In the genomic region with DNA sequence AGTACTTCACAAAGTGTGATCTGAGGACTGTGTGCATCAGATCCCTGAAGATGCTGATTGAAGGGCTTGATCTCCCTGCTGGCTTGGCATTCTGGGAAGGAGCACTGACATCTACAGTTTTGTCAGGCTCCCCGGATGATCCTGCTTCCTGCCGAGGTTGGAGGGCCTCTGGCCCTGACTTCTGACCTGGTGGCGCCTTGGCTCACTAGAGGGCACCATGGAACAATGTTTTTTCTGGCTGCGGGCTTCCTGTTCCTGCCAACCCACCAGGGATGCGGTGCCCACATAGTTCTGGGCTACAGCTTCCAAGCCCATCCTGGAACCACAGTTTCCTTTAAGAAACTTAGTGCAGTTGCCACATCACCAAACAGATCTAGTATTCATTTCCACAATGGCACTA, we compare ENCODE assay signal across 8 cellular contexts. TPM values are rescaled to one million over a fixed set of nuclear protein-coding genes. Genes with fewer than 3 reads are reported as not detected.
A peak's percentile ranks its signal among the peaks of the same experiment; 100 is the strongest.
DNase-seq lines count a peak whose midpoint lies in the region; ATAC-seq and TF ChIP-seq lines count a peak whose summit lies in the region.

No MANE protein-coding gene starts in this region.

- H3K9ac ChIP-seq in H9 (ENCODE audit: extremely low read depth, insufficient read length, low read length) = no peak overlapping the region

- H3K4ac ChIP-seq in H9 (ENCODE audit: low read depth, low read length) = no peak overlapping the region

- no peak overlapping the region for H3K14ac ChIP-seq in H9 (ENCODE audit: insufficient read depth, low read length)

- no peak overlapping the region for H3K4me2 ChIP-seq in H9 (ENCODE audit: insufficient read depth, insufficient read length, low read length)

- H4K91ac ChIP-seq in H9 (ENCODE audit: insufficient read length, low read depth, low read length) = no peak overlapping the region

- peaks cover 1% of the 10 kb centered on the region; the same call in 1 of the 2 replicates for H3K27me3 Mint-ChIP-seq in H9 (ENCODE audit: low read depth)

- H3K36me3 Mint-ChIP-seq in H9 (ENCODE audit: insufficient read depth in 1 of 3, low read depth in 3 of 3) = no peaks in the 10 kb centered on the region

- H4K8ac ChIP-seq in H9 (replicated peaks; ENCODE audit: insufficient read length, low read depth, low read length) = no peak overlapping the region

- H3K27me3 ChIP-seq in H9 (ENCODE audit: insufficient read depth, low read length) = 0 out of 2 replicates have a peak, but pooled peaks cover 2% of the 10 kb centered on the region

- no peak overlapping the region for H2AFZ ChIP-seq in H9 (ENCODE audit: low read length)

- H2BK12ac ChIP-seq in H9 (ENCODE audit: insufficient read length, low read depth, low read length) = no peak overlapping the region

- H3K4me1 Mint-ChIP-seq in H9 = peaks cover 57 to 71% of the 10 kb centered on the region in 2 experiments

- H3K27ac ChIP-seq in H9 (ENCODE audit: insufficient read length, low read depth, low read length) = no peak overlapping the region

- H3K23ac ChIP-seq in H9 (ENCODE audit: insufficient read length, low read depth, low read length) = no peak overlapping the region

- no peak overlapping the region for H2AK5ac ChIP-seq in H9 (ENCODE audit: insufficient read length, low read length)

- no peak overlapping the region for H4K5ac ChIP-seq in H9 (ENCODE audit: insufficient read length, low read depth, low read length)

- DNase-seq in ACHN (peak; percentile 79), H9 (peak; percentile 75), hypothalamus (lab: John Stamatoyannopoulos, UW) (peak in 30 of 51 donors; percentile 6 to 67 (median 25))
- DNase-seq in stimulated activated CD4-positive, alpha-beta T cell treated with anti-CD3 and anti-CD28 coated beads, Interleukin-4, amount 100 ng/mL, for 24 hours = no peak

- H2BK5ac ChIP-seq in H9 (ENCODE audit: insufficient read length, low read length) = no peak overlapping the region

- no peak overlapping the region for H3T11ph ChIP-seq in H9 (ENCODE audit: low read length)

- no peak overlapping the region for H3K18ac ChIP-seq in H9 (ENCODE audit: insufficient read length, low read depth, low read length)

- H2BK15ac ChIP-seq in H9 (ENCODE audit: low read depth, low read length) = no peak overlapping the region

- ATAC-seq in SK-N-SH treated with all-trans-retinoic acid at 6 μM for 48 hours = peak; percentile 74
- ATAC-seq in GM18873 (IDR thresholded peaks at IDR 0.05; ENCODE audit: low FRiP score, unreplicated experiment) = no peak
- no peak for ATAC-seq in HG02840 (IDR thresholded peaks at IDR 0.05; ENCODE audit: low FRiP score, unreplicated experiment)
- no peak for ATAC-seq in HG02642 (IDR thresholded peaks at IDR 0.05; ENCODE audit: poor library complexity, unreplicated experiment)

- no peak overlapping the region for H3K56ac ChIP-seq in H9 (ENCODE audit: insufficient read length, low read depth, low read length)

- no peaks in the 10 kb centered on the region for H3K9me3 Mint-ChIP-seq in H9

- H3K79me2 ChIP-seq in H9 (ENCODE audit: insufficient read depth, low read length) = no peaks in the 10 kb centered on the region

- peak; percentile 65 for TF ChIP-seq CTCF in H9 (conservative IDR thresholded peaks at IDR 0.05)

- H3K79me1 ChIP-seq in H9 (ENCODE audit: insufficient read depth, low read depth, low read length, poor library complexity, severe bottlenecking) = no peaks in the 10 kb centered on the region

- H2BK20ac ChIP-seq in H9 (ENCODE audit: low read depth, low read length, poor library complexity, severe bottlenecking) = no peak overlapping the region

- H3K27ac Mint-ChIP-seq in H9 = peak overlapping the region in 1 of 3 experiments; percentile 35; a peak in 2 of 7 replicates

- H3K4me1 ChIP-seq in H9 (ENCODE audit: insufficient read depth, low read length) = peaks cover 10% of the 10 kb centered on the region; the same call in 1 of the 2 replicates

- H2BK120ac ChIP-seq in H9 (ENCODE audit: low read depth, low read length, poor library complexity, severe bottlenecking) = no peak overlapping the region

- no peaks in the 10 kb centered on the region for H4K20me1 ChIP-seq in H9 (ENCODE audit: control insufficient read depth, insufficient read depth, insufficient read length)

- H3K23me2 ChIP-seq in H9 (ENCODE audit: insufficient read length, low read depth, low read length, poor library complexity, severe bottlenecking) = no peaks in the 10 kb centered on the region

- no peaks in the 10 kb centered on the region for H3K9me3 ChIP-seq in H9 (ENCODE audit: control insufficient read depth, low read depth, low read length)

- in situ Hi-C loops in ACHN (cut with HindIII; ENCODE audit: low pct_ligation_motif_present, low pct_unique_long_range_greater_than_20kb, low sequenced_read_pairs) = no loop called here

- no CpG with 5 or more reads among the region's 5 CpGs for WGBS in H9 (ENCODE audit: extremely low coverage, insufficient read length, low lambda C conversion rate)

- no peak overlapping the region for H3K4me3 Mint-ChIP-seq in H9

TF ChIP-seq in SK-N-SH treated with all-trans-retinoic acid at 6 μM for 48 hours, 23 proteins besides CTCF, POLR2A, EP300 and RAD21:
- TF ChIP-seq, protein P1, sequence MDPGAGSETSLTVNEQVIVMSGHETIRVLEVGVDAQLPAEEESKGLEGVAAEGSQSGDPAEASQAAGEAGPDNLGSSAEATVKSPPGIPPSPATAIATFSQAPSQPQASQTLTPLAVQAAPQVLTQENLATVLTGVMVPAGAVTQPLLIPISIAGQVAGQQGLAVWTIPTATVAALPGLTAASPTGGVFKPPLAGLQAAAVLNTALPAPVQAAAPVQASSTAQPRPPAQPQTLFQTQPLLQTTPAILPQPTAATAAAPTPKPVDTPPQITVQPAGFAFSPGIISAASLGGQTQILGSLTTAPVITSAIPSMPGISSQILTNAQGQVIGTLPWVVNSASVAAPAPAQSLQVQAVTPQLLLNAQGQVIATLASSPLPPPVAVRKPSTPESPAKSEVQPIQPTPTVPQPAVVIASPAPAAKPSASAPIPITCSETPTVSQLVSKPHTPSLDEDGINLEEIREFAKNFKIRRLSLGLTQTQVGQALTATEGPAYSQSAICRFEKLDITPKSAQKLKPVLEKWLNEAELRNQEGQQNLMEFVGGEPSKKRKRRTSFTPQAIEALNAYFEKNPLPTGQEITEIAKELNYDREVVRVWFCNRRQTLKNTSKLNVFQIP (CRISPR knock-in tag; IDR thresholded peaks at IDR 0.05; ENCODE audit: borderline replicate concordance, low read depth) = no peak
- no peak for TF ChIP-seq TOX (CRISPR knock-in tag; IDR thresholded peaks at IDR 0.05; ENCODE audit: borderline replicate concordance)
- TF ChIP-seq ZNF70 (CRISPR knock-in tag; IDR thresholded peaks at IDR 0.05) = no peak
- TF ChIP-seq RARB (CRISPR knock-in tag; IDR thresholded peaks at IDR 0.05) = no peak
TF ChIP-seq in SK-N-SH treated with all-trans-retinoic acid at 6 μM for 48 hours: peak in this region for 0.

RNA-seq across cellular contexts. Expression of a gene that starts 38.8 kb away (rescaled TPM):
- total RNA-seq in H9 (2021) = 22.2 and 22.3 TPM in 2 replicates
